Comparison of ENCODE assay signal across 17 cellular contexts in genomic region chrX:136210243-136210642, GRCh38. TPM values are rescaled to one million over a fixed set of nuclear protein-coding genes. Genes with fewer than 3 reads are reported as not detected.
DNase-seq lines count a peak whose midpoint lies in the region; ATAC-seq, FAIRE-seq and TF ChIP-seq lines count a peak whose summit lies in the region.
"Had no signal": no experiment of that assay in that cellular context is flagged by ENCODE, and none has a peak within 500 bp of the region (broad histone marks: within the 10 kb centered on the region; RNA-seq: fewer than 3 reads in every experiment).

No MANE protein-coding gene starts in this region.

- H3K36me3 ChIP-seq in heart right ventricle (peaks cover 0 to 53% (median 0%) of the 10 kb centered on the region in 9 donors), kidney (ENCODE audit: control insufficient read depth in 1 of 2, insufficient read depth in 2 of 2, low read length in 2 of 2) (peaks cover 0 to 10% of the 10 kb centered on the region in 2 donors), uterus (no peaks in the 10 kb centered on the region), GM23248 (ENCODE audit: low read depth) (no peaks in the 10 kb centered on the region)
- H3K36me3 ChIP-seq: pancreas had no signal

- H2AFZ ChIP-seq in GM23248 = no peak overlapping the region

- peak; percentile 6 for FAIRE-seq in kidney (lab: Jason Lieb, UNC)

- H4K20me1 ChIP-seq in GM23248 (ENCODE audit: insufficient read depth) = no peaks in the 10 kb centered on the region

- DNase-seq in right cardiac atrium (no peak), heart right ventricle (no peak), NAMALWA (ENCODE audit: low spot score) (peak; percentile 23), kidney (no peak), uterus (no peak), GM23248 (no peak), activated gamma-delta T cell (lab: John Stamatoyannopoulos, UW) (no peak), cortex of kidney (lab: John Stamatoyannopoulos, UW) (no peak)
- DNase-seq: activated CD4-positive, alpha-beta T cell treated with anti-CD3 and anti-CD28 coated beads, Interleukin-2, amount 50 U/mL, for 1 hour; aorta; GOT3; NCI-H1694 treated with DMSO at 0.1 percent for 48 hours; NCI-H526 treated with DMSO at 0.1 percent for 48 hours; pancreas; RPMI8226; trophoblast cell had no signal

- 31% methylated on average over 7 of the region's 7 CpGs for WGBS in right cardiac atrium
- 29 to 45% methylated on average over 7 of the region's 7 CpGs for WGBS in heart right ventricle, 2 donors
- 86 to 87% methylated on average over 7 of the region's 7 CpGs for WGBS in GM23248 (ENCODE audit: low coverage in 1 of 2, low lambda C conversion rate in 2 of 2, missing lambda C conversion rate in 2 of 2), 2 experiments

- H3K9me2 ChIP-seq in GM23248 (ENCODE audit: insufficient read depth) = no peaks in the 10 kb centered on the region

- no peak overlapping the region for H3K4me2 ChIP-seq in GM23248 (ENCODE audit: unreplicated experiment)
- H3K4me2 ChIP-seq: A549 had no signal

- no peak overlapping the region for H3K4me3 ChIP-seq in right cardiac atrium (ENCODE audit: low read length)
- no peak overlapping the region for H3K4me3 ChIP-seq in heart right ventricle
- H3K4me3 ChIP-seq in kidney (ENCODE audit: low read length in 2 of 2) = no peak overlapping the region
- no peak overlapping the region for H3K4me3 ChIP-seq in uterus
- H3K4me3 ChIP-seq in GM23248 = no peak overlapping the region
- H3K4me3 ChIP-seq: A549, pancreas had no signal

- H3K27ac ChIP-seq in right cardiac atrium (ENCODE audit: low read length) (peak overlapping the region; percentile 45), heart right ventricle (peak overlapping the region in 4 of 10 donors; percentile 30 to 71 (median 66)), kidney (ENCODE audit: low read depth in 2 of 2, low read length in 2 of 2) (no peak overlapping the region), uterus (peak overlapping the region; percentile 16 to 87), GM23248 (no peak overlapping the region)
- H3K27ac ChIP-seq: A549, pancreas had no signal

- intact Hi-C loops in right cardiac atrium (cut with DNase I) (loop anchor here in 1 of 4 donors (5.0 kb wide), 1 partner anchor 183 kb away; no protein-coding TSS in a partner anchor), heart right ventricle (cut with DNase I) (loop anchor here in 8 of 10 donors (2.0 to 5.0 kb wide), 4 partner anchors 38 to 183 kb away; partner anchors contain the start of gene MAP7D3 (in 1 of the 8)), kidney (cut with DNase I) (no loop called here), uterus (cut with DNase I; ENCODE audit: low total_unique reads) (loop anchor here (10.0 kb wide), 1 partner anchor 185 kb away; no protein-coding TSS in a partner anchor)

- peaks cover 6% of the 10 kb centered on the region; the same call in 1 of the 2 replicates for H3F3A ChIP-seq in GM23248 (ENCODE audit: insufficient read depth)

- TF ChIP-seq CTCF in heart right ventricle (IDR thresholded peaks at IDR 0.05) = no peak
- no peak for TF ChIP-seq CTCF in kidney (IDR thresholded peaks at IDR 0.05; ENCODE audit: borderline replicate concordance, extremely low read depth, insufficient read depth)
- TF ChIP-seq CTCF in uterus (IDR thresholded peaks at IDR 0.05) = no peak

- no peak for TF ChIP-seq POLR2A in uterus (IDR thresholded peaks at IDR 0.05)

- H3K9ac ChIP-seq in kidney (ENCODE audit: low read length in 2 of 2) (no peak overlapping the region), GM23248 (no peak overlapping the region)

- no peak for ATAC-seq in right cardiac atrium
- ATAC-seq in heart right ventricle = no peak

- H3K4me1 ChIP-seq in right cardiac atrium (ENCODE audit: control insufficient read depth, insufficient read depth, low read length) = peaks cover 2% of the 10 kb centered on the region
- peaks cover 4 to 44% (median 19%) of the 10 kb centered on the region in 9 donors for H3K4me1 ChIP-seq in heart right ventricle
- H3K4me1 ChIP-seq in kidney (ENCODE audit: control insufficient read depth in 1 of 2, insufficient read depth in 1 of 2, low read depth in 1 of 2, low read length in 2 of 2) = peaks cover 0 to 5% of the 10 kb centered on the region in 2 donors
- peaks cover 0 to 3% of the 10 kb centered on the region in 2 donors for H3K4me1 ChIP-seq in uterus
- H3K4me1 ChIP-seq in GM23248 (ENCODE audit: insufficient read depth) = peaks cover 22% of the 10 kb centered on the region
- H3K4me1 ChIP-seq: A549, pancreas had no signal

- H3K9me3 ChIP-seq in right cardiac atrium (ENCODE audit: control insufficient read depth, low read length) = no peaks in the 10 kb centered on the region
- H3K9me3 ChIP-seq in heart right ventricle = no peaks in the 10 kb centered on the region
- no peaks in the 10 kb centered on the region for H3K9me3 ChIP-seq in kidney (ENCODE audit: control insufficient read depth in 1 of 2, low read length in 2 of 2)
- no peaks in the 10 kb centered on the region for H3K9me3 ChIP-seq in uterus
- no peaks in the 10 kb centered on the region for H3K9me3 ChIP-seq in GM23248 (ENCODE audit: low read depth)
- H3K9me3 ChIP-seq: A549, pancreas had no signal

- H3K27me3 ChIP-seq in right cardiac atrium (ENCODE audit: control insufficient read depth, insufficient read depth) = no peaks in the 10 kb centered on the region
- peaks cover 0 to 15% (median 0%) of the 10 kb centered on the region in 7 donors for H3K27me3 ChIP-seq in heart right ventricle
- no peaks in the 10 kb centered on the region for H3K27me3 ChIP-seq in uterus
- no peaks in the 10 kb centered on the region for H3K27me3 ChIP-seq in GM23248 (replicated peaks; ENCODE audit: insufficient read depth)

- in situ Hi-C loops in GM23248 (cut with MboI) = no loop called here

- H3K79me2 ChIP-seq in GM23248 (ENCODE audit: insufficient read depth) = no peaks in the 10 kb centered on the region

RNA-seq across cellular contexts. Expression of gene MAP7D3, which starts 41.0 kb away (rescaled TPM):
- total RNA-seq in right cardiac atrium (10 to 100 TPM in 3 of 4 donors, 1 to 10 TPM in 1; 8.7 to 13.8 (median 12.0) TPM), heart right ventricle (10 to 100 TPM; 11.6 to 16.2 (median 14.5) TPM), kidney (13.9 TPM), uterus (10 to 100 TPM; 13.8 to 28.5 (median 20.4) TPM)
- polyA plus RNA-seq in right cardiac atrium (5.9 TPM), heart right ventricle (10 to 100 TPM in 1 of 2 donors, 1 to 10 TPM in 1; 8.1 to 12.5 TPM), kidney (ENCODE audit: insufficient read depth, low read depth, low replicate concordance) (5.7 TPM), GM23248 (2016; fragmentation: Nextera tagmentation; extraction: Ambion mirVana) (14.2 and 15.5 TPM in 2 replicates)
- total RNA-seq in GM23248 (2014; rRNA removed; shearing (Covaris generic)) = 11.4 and 14.4 TPM in 2 replicates

Comparison
In these comparisons a context has a peak if more than half of its experiments do, and no peak if none do; other contexts are left out.
1. H3K27ac ChIP-seq: peak in right cardiac atrium (single experiment) and uterus (2 of 2); none in kidney (0 of 2) and GM23248 (single experiment).